ENCODE assay signal across 25 cellular contexts in the genomic region with DNA sequence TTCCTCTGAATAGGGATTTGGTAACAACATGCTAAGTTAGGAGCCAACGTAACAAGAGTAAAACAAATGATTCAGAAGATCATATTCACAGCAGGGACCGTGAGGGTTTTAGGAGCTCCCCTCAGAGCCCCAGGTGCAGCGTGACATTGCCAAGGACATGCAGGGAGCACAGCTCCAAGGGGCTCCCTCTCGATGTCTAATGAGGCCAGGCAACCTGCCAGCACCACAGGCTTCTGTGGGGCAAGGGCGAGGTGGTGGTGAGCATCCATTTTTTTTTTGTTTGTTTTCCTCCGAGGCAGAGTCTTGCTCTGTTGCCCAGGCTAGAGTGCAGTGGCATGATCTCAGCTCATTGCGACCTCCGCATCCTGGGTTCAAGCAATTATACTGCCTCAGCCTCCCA.
"Had no signal": no experiment of that assay in that cellular context is flagged by ENCODE, and none has a peak within 500 bp of the region (broad histone marks: within the 10 kb centered on the region; RNA-seq: fewer than 3 reads in every experiment).

No MANE protein-coding gene starts in this region.

- ATAC-seq: activated CD4-positive, alpha-beta T cell treated with anti-CD3 and anti-CD28 coated beads for 36 hours; activated T-cell treated with anti-CD3 and anti-CD28 coated beads, Interleukin-2, amount 50 U/mL, for 4 hours; foreskin keratinocyte; left lobe of liver; naive thymus-derived CD8-positive, alpha-beta T cell; stimulated activated naive B cell treated with anti-CD40 and anti-IgM and Interleukin-4, amounts not matched to agents 10 μg/mL and 1 μg/mL and 100 μg/mL, for 72 hours had no signal

- H3K9ac ChIP-seq: neural progenitor cell had no signal

- H3K27ac ChIP-seq: adrenal gland, ascending aorta, foreskin keratinocyte, neural progenitor cell, sigmoid colon, vagina had no signal

- H2AFZ ChIP-seq: neural progenitor cell had no signal

- H3K4me3 ChIP-seq: adrenal gland, ascending aorta, lung, neural progenitor cell, sigmoid colon, smooth muscle cell, vagina had no signal

- DNase-seq: activated B cell treated with CpG ODN at 0.5 μM for 24 hours; activated CD4-positive, alpha-beta T cell treated with anti-CD3 and anti-CD28 coated beads for 36 hours; activated CD4-positive, alpha-beta T cell treated with anti-CD3 and anti-CD28 coated beads, Interleukin-2, amount 50 U/mL, for 4 hours; activated CD8-positive, alpha-beta memory T cell treated with anti-CD3 and anti-CD28 coated beads, Interleukin-2, amount 50 U/mL, for 48 hours; activated naive CD4-positive, alpha-beta T cell; activated T-cell treated with anti-CD3 and anti-CD28 coated beads, Interleukin-2, amount 50 U/mL, for 4 hours; adrenal gland; central memory CD4-positive, alpha-beta T cell; dermis blood vessel endothelial cell; effector CD8-positive, alpha-beta T cell; foreskin keratinocyte; immature natural killer cell; naive thymus-derived CD8-positive, alpha-beta T cell; retina; sigmoid colon; stimulated activated CD4-positive, alpha-beta T cell treated with anti-CD3 and anti-CD28 coated beads, Interleukin-15, amount 100 ng/mL, for 24 hours; stimulated activated CD8-positive, alpha-beta memory T cell treated with anti-CD3 and anti-CD28 coated beads, Interleukin-4, amount 100 ng/mL, for 48 hours; stimulated activated naive B cell treated with anti-CD40 and anti-IgM and Interleukin-4, amounts not matched to agents 10 μg/mL and 1 μg/mL and 100 μg/mL, for 72 hours; trophoblast cell had no signal

- H3K27me3 ChIP-seq: adrenal gland, ascending aorta, foreskin keratinocyte, neural progenitor cell, sigmoid colon, vagina had no signal

- H3K4me2 ChIP-seq: neural progenitor cell, smooth muscle cell had no signal

- H3K9me3 ChIP-seq: adrenal gland, ascending aorta, sigmoid colon, vagina had no signal

- H3K4me1 ChIP-seq: adrenal gland, ascending aorta, foreskin keratinocyte, neural progenitor cell, sigmoid colon, vagina had no signal

- H3K36me3 ChIP-seq: adrenal gland, ascending aorta, neural progenitor cell, sigmoid colon, vagina had no signal
